ENCODE assay signal across 15 cellular contexts in genomic region chr22:49800408-49801238, GRCh38. TPM values are rescaled to one million over a fixed set of nuclear protein-coding genes. Genes with fewer than 3 reads are reported as not detected.
DNase-seq lines count a peak whose midpoint lies in the region; ATAC-seq and TF ChIP-seq lines count a peak whose summit lies in the region.
"Had no signal": no experiment of that assay in that cellular context is flagged by ENCODE, and none has a peak within 500 bp of the region (broad histone marks: within the 10 kb centered on the region; RNA-seq: fewer than 3 reads in every experiment).

No MANE protein-coding gene starts in this region.

- H3K4me1 ChIP-seq in HEK293 (ENCODE audit: control insufficient read depth, insufficient read depth, low read length), result no peaks in the 10 kb centered on the region
- peaks cover 8% of the 10 kb centered on the region for H3K4me1 ChIP-seq in rectal smooth muscle tissue (ENCODE audit: control insufficient read depth, insufficient read depth, low read length)
- H3K4me1 ChIP-seq: parathyroid adenoma had no signal

- H3K27me3 ChIP-seq in rectal smooth muscle tissue (ENCODE audit: control insufficient read depth, insufficient read depth, low read length), result no peaks in the 10 kb centered on the region
- H3K27me3 ChIP-seq: gastrocnemius medialis had no signal

- ATAC-seq in HG02981 (IDR thresholded peaks at IDR 0.05; ENCODE audit: unreplicated experiment) (no peak), HG03097 (IDR thresholded peaks at IDR 0.05; ENCODE audit: low FRiP score, unreplicated experiment) (no peak)

- no peak overlapping the region for H3K4me3 Mint-ChIP-seq in brain

- H3K9me3 ChIP-seq in HEK293 (ENCODE audit: control insufficient read depth, insufficient read depth, low read depth, low read length), result no peaks in the 10 kb centered on the region
- H3K9me3 ChIP-seq: gastrocnemius medialis had no signal

- POLR2A ChIA-PET in HEK293 (lab: Yijun Ruan, JAX), result no interaction called here

- TF ChIP-seq CTCF in HEK293 (tag by site-specific recombination; IDR thresholded peaks at IDR 0.05) (no peak), brain (conservative IDR thresholded peaks at IDR 0.05) (no peak)

- peaks cover 64% of the 10 kb centered on the region for H3K36me3 Mint-ChIP-seq in brain

- H3K9me3 Mint-ChIP-seq in brain, result no peaks in the 10 kb centered on the region

- H3K4me3 ChIP-seq in HEK293 (ENCODE audit: low read depth, low read length) (no peak overlapping the region), rectal smooth muscle tissue (ENCODE audit: low read length) (no peak overlapping the region)
- H3K4me3 ChIP-seq: gastrocnemius medialis had no signal

- no peak overlapping the region for H3K9ac ChIP-seq in rectal smooth muscle tissue (ENCODE audit: low read length)
- H3K9ac ChIP-seq: parathyroid adenoma had no signal

- CTCF ChIA-PET in HEK293 (lab: Yijun Ruan, JAX), result interaction anchor here (0.7 kb wide), 1 partner anchor 33 kb away, joined by 3 read pairs; no protein-coding TSS in a partner anchor

- peaks cover 7% of the 10 kb centered on the region for H3K4me1 Mint-ChIP-seq in brain

- no peak overlapping the region for H3K27ac ChIP-seq in HEK293 (ENCODE audit: extremely low read depth, low read depth, low read length)
- peak overlapping the region; percentile 4 for H3K27ac ChIP-seq in rectal smooth muscle tissue (ENCODE audit: low read depth, low read length)
- H3K27ac ChIP-seq: gastrocnemius medialis, parathyroid adenoma had no signal

- H3K36me3 ChIP-seq in HEK293 (ENCODE audit: control insufficient read depth in 2 of 2, insufficient read depth in 1 of 2, low read length in 2 of 2) (peaks cover 14 to 94% of the 10 kb centered on the region in 2 experiments), rectal smooth muscle tissue (ENCODE audit: control insufficient read depth, insufficient read depth, low read length) (peaks cover 24% of the 10 kb centered on the region)

- H3K27me3 Mint-ChIP-seq in brain, result no peaks in the 10 kb centered on the region

- peak; percentile 18 for DNase-seq in left kidney (ENCODE audit: low read depth, low spot score)
- DNase-seq in AG08396 (ENCODE audit: low spot score), result no peak
- DNase-seq: activated CD8-positive, alpha-beta memory T cell treated with anti-CD3 and anti-CD28 coated beads, Interleukin-2, amount 50 U/mL, for 48 hours; gastrocnemius medialis; Karpas-422; NCI-H1105 treated with DMSO at 0.1 percent for 48 hours; NCI-H2171 treated with DMSO at 0.1 percent for 48 hours; NCI-H82; T-helper 1 cell had no signal

- peak overlapping the region in 4 of 5 experiments; percentile 36 to 67 (median 46) for H3K27ac Mint-ChIP-seq in brain

TF ChIP-seq in HEK293, 187 proteins besides CTCF, POLR2A, EP300 and RAD21:
- peak; percentile 13; the same call in 1 of the 2 replicates for TF ChIP-seq ZIC2 (tag by site-specific recombination; IDR thresholded peaks at IDR 0.05)
- TF ChIP-seq ZNF660 (tag by site-specific recombination; IDR thresholded peaks at IDR 0.05), result no peak

RNA-seq across cellular contexts. Expression of gene BRD1, which starts 27.1 kb away (rescaled TPM):
- polyA plus RNA-seq in brain (ENCODE audit: insufficient read depth, low read depth, low replicate concordance), result 22.4 TPM

RNA-seq across cellular contexts. Expression of gene ZBED4, which starts 53.0 kb away (rescaled TPM):
- polyA plus RNA-seq in brain (ENCODE audit: insufficient read depth, low read depth, low replicate concordance), result 10.0 TPM
